In genomic region chr4:111362891-111363290, GRCh38 we compare ENCODE assay signal across 16 cellular contexts.
DNase-seq lines count a peak whose midpoint lies in the region; ATAC-seq and TF ChIP-seq lines count a peak whose summit lies in the region.
"Had no signal": no experiment of that assay in that cellular context is flagged by ENCODE, and none has a peak within 500 bp of the region (broad histone marks: within the 10 kb centered on the region; RNA-seq: fewer than 3 reads in every experiment).

No MANE protein-coding gene starts in this region.

- TF ChIP-seq CTCF in cardiac fibroblast (IDR thresholded peaks at IDR 0.05; ENCODE audit: low read depth, low read length), result no peak

- 9 to 11% methylated on average over 2 of the region's 2 CpGs for WGBS in GM23248 (ENCODE audit: low coverage in 1 of 2, low lambda C conversion rate in 2 of 2, missing lambda C conversion rate in 2 of 2), 2 experiments
- no CpG with 5 or more reads among the region's 2 CpGs for WGBS in mesendoderm (ENCODE audit: extremely low coverage, insufficient coverage, low lambda C conversion rate)

- 0 out of 2 replicates have a peak, but pooled peaks cover 21% of the 10 kb centered on the region for H3F3A ChIP-seq in GM23248 (ENCODE audit: insufficient read depth)

- H3K27ac ChIP-seq in GM23248, result peak overlapping the region; percentile 22; the same call in 1 of the 2 replicates
- H3K27ac ChIP-seq in mesendoderm (ENCODE audit: low read depth, low read length), result no peak overlapping the region
- H3K27ac ChIP-seq: cardiac muscle cell had no signal

- H2BK5ac ChIP-seq in mesendoderm (ENCODE audit: low read length), result no peak overlapping the region

- in situ Hi-C loops in GM23248 (cut with MboI), result no loop called here

- no peak overlapping the region for H3K23ac ChIP-seq in mesendoderm (ENCODE audit: low read length)

- H2BK120ac ChIP-seq in mesendoderm (ENCODE audit: low read depth, low read length), result no peak overlapping the region

- H4K5ac ChIP-seq in mesendoderm (ENCODE audit: low read length), result no peak overlapping the region

- no peaks in the 10 kb centered on the region for H3K9me2 ChIP-seq in GM23248 (ENCODE audit: insufficient read depth)

- peak overlapping the region; percentile 40 for H3K4me2 ChIP-seq in GM23248 (ENCODE audit: unreplicated experiment)
- H3K4me2 ChIP-seq in mesendoderm (ENCODE audit: low read length), result no peak overlapping the region

- no peaks in the 10 kb centered on the region for H4K20me1 ChIP-seq in GM23248 (ENCODE audit: insufficient read depth)

- H2AK5ac ChIP-seq in mesendoderm (ENCODE audit: low read length), result no peak overlapping the region

- peaks cover 2% of the 10 kb centered on the region for H3K9me3 ChIP-seq in GM23248 (ENCODE audit: low read depth)

- H3K56ac ChIP-seq in mesendoderm (ENCODE audit: low read length), result no peak overlapping the region

- no peak overlapping the region for H2AFZ ChIP-seq in GM23248

- no peak for ATAC-seq in HG02870 (IDR thresholded peaks at IDR 0.05; ENCODE audit: unreplicated experiment)

- DNase-seq in AG08395 (ENCODE audit: low spot score), result peak; percentile 72
- peak; percentile 94 for DNase-seq in GM23248
- DNase-seq in cardiac fibroblast (ENCODE audit: low read depth in 2 of 2), result peak; percentile 19 to 84
- peak; percentile 1 for DNase-seq in mesendoderm
- no peak for DNase-seq in NCI-H187 treated with DMSO at 0.1 percent for 48 hours (lab: John Stamatoyannopoulos, UW)
- no peak for DNase-seq in nucleus accumbens (lab: John Stamatoyannopoulos, UW)
- no peak for DNase-seq in central memory CD4-positive, alpha-beta T cell
- DNase-seq: activated T-cell treated with anti-CD3 and anti-CD28 coated beads, Interleukin-2, amount 50 U/mL, for 1 hour; effector CD8-positive, alpha-beta T cell; HCEC 1CT; naive B cell; NCI-H187; NCI-H510A treated with DMSO at 0.1 percent for 48 hours; OCI-M1 had no signal

- H3K79me2 ChIP-seq in GM23248 (ENCODE audit: insufficient read depth) (no peaks in the 10 kb centered on the region), mesendoderm (ENCODE audit: control insufficient read depth, insufficient read depth, low read length) (no peaks in the 10 kb centered on the region)

- H3K79me1 ChIP-seq in mesendoderm (ENCODE audit: low read length), result no peaks in the 10 kb centered on the region

- H3K36me3 ChIP-seq in GM23248 (ENCODE audit: low read depth) (no peaks in the 10 kb centered on the region), mesendoderm (ENCODE audit: control insufficient read depth, insufficient read depth, low read length) (no peaks in the 10 kb centered on the region)
- H3K36me3 ChIP-seq: cardiac muscle cell had no signal

- no peak overlapping the region for H2BK15ac ChIP-seq in mesendoderm (replicated peaks; ENCODE audit: low read depth)

- H3K4me1 ChIP-seq in GM23248 (ENCODE audit: insufficient read depth) (peaks cover 25% of the 10 kb centered on the region), mesendoderm (ENCODE audit: control insufficient read depth, low read depth, low read length) (no peaks in the 10 kb centered on the region)

- H3K27me3 ChIP-seq in GM23248 (replicated peaks; ENCODE audit: insufficient read depth) (no peaks in the 10 kb centered on the region), mesendoderm (ENCODE audit: insufficient read depth, low read length, poor library complexity) (no peaks in the 10 kb centered on the region)
- H3K27me3 ChIP-seq: cardiac muscle cell had no signal

- H3K18ac ChIP-seq in mesendoderm (ENCODE audit: low read length), result no peak overlapping the region

- peak overlapping the region; percentile 31; the same call in 1 of the 2 replicates for H3K9ac ChIP-seq in GM23248
- no peak overlapping the region for H3K9ac ChIP-seq in mesendoderm (ENCODE audit: low read length)

- H3K4me3 ChIP-seq in GM23248 (peak overlapping the region; percentile 31; the same call in 1 of the 2 replicates), cardiac fibroblast (replicated peaks in 1 of 2; ENCODE audit: low read depth in 2 of 2, low read length in 2 of 2) (no peak overlapping the region), mesendoderm (ENCODE audit: low read length) (no peak overlapping the region)
- H3K4me3 ChIP-seq: cardiac muscle cell had no signal

- H4K8ac ChIP-seq in mesendoderm (ENCODE audit: low read depth, low read length), result no peak overlapping the region

- no peak overlapping the region for H3K4ac ChIP-seq in mesendoderm (ENCODE audit: low read depth, low read length)

Comparison
In these comparisons a context has a peak if more than half of its experiments do, and no peak if none do; other contexts are left out.
1. DNase-seq: peak in AG08395 (single experiment), GM23248 (single experiment), cardiac fibroblast (2 of 2) and mesendoderm (single experiment); none in NCI-H187 treated with DMSO at 0.1 percent for 48 hours (single experiment), nucleus accumbens (0 of 56) and central memory CD4-positive, alpha-beta T cell (single experiment).